ENCODE assay signal across 8 cellular contexts in the genomic region with DNA sequence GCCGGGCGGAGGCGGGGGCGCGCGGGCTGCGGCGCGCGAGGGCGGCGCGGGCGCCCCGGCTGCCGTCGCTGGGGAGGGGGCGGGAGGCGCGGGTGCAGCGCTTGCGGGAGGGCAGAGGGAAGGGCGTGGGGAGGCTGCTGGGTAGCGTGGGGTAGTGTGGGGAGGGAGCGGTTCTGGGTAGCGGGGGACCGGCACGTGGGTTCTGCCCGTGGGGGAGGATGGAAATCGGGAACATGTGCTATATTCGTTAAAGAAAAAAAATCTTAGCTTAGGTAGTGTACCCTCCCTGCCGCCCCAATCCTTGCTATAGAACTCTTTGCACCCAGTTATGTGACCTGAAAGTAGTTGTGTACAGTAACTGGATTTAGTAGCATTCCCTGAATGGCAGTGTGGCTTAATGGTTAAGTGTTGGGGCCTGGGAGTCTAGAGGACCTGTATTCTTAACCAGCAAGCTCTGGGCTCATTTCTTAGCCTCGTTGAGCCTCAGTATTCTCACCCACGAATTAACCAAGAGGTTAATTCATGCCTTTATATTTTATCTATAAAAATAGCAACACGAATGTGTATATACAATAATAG. TPM values are rescaled to one million over a fixed set of nuclear protein-coding genes. Genes with fewer than 3 reads are reported as not detected.
DNase-seq lines count a peak whose midpoint lies in the region; ATAC-seq, FAIRE-seq and TF ChIP-seq lines count a peak whose summit lies in the region.

No MANE protein-coding gene starts in this region.

- WGBS in stomach, 5 donors = 1 to 3% (median 2%) methylated on average over 17 to 35 of the region's 35 CpGs

- H4K20me1 ChIP-seq in endothelial cell of umbilical vein (replicated peaks; ENCODE audit: control insufficient read depth, extremely low read depth, insufficient read depth, low read length) = no peaks in the 10 kb centered on the region

- dilution Hi-C loops in endothelial cell of umbilical vein (cut with MboI; ENCODE audit: extremely low pct_ligation_motif_present, low sequenced_read_pairs) = no loop called here

- H3K9me3 ChIP-seq in endothelial cell of umbilical vein (replicated peaks; ENCODE audit: control insufficient read depth, insufficient read depth, low read length) (no peaks in the 10 kb centered on the region), stomach (no peaks in the 10 kb centered on the region)

- H3K4me3 Mint-ChIP-seq in activated CD4-positive, alpha-beta T cell treated with anti-CD3 and anti-CD28 coated beads, Interleukin-2, amount 10 ng/mL, durations not matched to agents 7 days and 5 days = peak overlapping the region; percentile 87
- peak overlapping the region; percentile 88 for H3K4me3 Mint-ChIP-seq in nephron progenitor cell

- no peaks in the 10 kb centered on the region for H3K9me1 ChIP-seq in endothelial cell of umbilical vein (replicated peaks; ENCODE audit: control insufficient read depth, extremely low read depth, insufficient read depth, low read length)

- H3K27me3 ChIP-seq in GM06990 (replicated peaks; ENCODE audit: control insufficient read depth, insufficient read depth, low read length) (no peaks in the 10 kb centered on the region), endothelial cell of umbilical vein (ENCODE audit: control insufficient read depth in 2 of 2, insufficient read depth in 2 of 2, low read length in 2 of 2) (no peaks in the 10 kb centered on the region), stomach (no peaks in the 10 kb centered on the region)

- H3K4me2 ChIP-seq in endothelial cell of umbilical vein (ENCODE audit: insufficient read depth, low read length) = peak overlapping the region; percentile 88

- intact Hi-C loops in endothelial cell of umbilical vein (cut with micrococcal nuclease) = loop anchor here (5.0 kb wide), 1 partner anchor 135 kb away; a partner anchor contains a TSS
- intact Hi-C loops in stomach (cut with DNase I; ENCODE audit: low total_unique reads) = no loop called here

- TF ChIP-seq CTCF in GM06990 (IDR thresholded peaks at IDR 0.05; ENCODE audit: insufficient read depth, low read length, poor library complexity, severe bottlenecking) = no peak
- no peak for TF ChIP-seq CTCF in endothelial cell of umbilical vein (IDR thresholded peaks at IDR 0.05; ENCODE audit: extremely low read depth in 1 of 2, insufficient read depth in 1 of 2, low read depth in 1 of 2, low read length in 2 of 2)
- TF ChIP-seq CTCF in nephron progenitor cell (IDR thresholded peaks at IDR 0.05) = no peak
- TF ChIP-seq CTCF in stomach (IDR thresholded peaks at IDR 0.05) = no peak

- DNase-seq in GM06990 (ENCODE audit: extremely low read depth, insufficient read length) (peak; percentile 22), endothelial cell of umbilical vein (ENCODE audit: low read depth, low spot score) (peak; percentile 37), nephron progenitor cell (no peak), stomach (no peak), HTR-8/SVneo (ENCODE audit: insufficient read length, low spot score) (no peak)
- peak; percentile 41 for DNase-seq in activated CD4-positive, alpha-beta T cell treated with anti-CD3 and anti-CD28 coated beads, Interleukin-2, amount 10 ng/mL, durations not matched to agents 7 days and 5 days

- TF ChIP-seq EP300 in stomach (IDR thresholded peaks at IDR 0.05) = no peak

- peak overlapping the region; percentile 80 for H3K9ac ChIP-seq in endothelial cell of umbilical vein (replicated peaks; ENCODE audit: extremely low read depth, insufficient read depth, low read length)

- POLR2A ChIA-PET in activated CD4-positive, alpha-beta T cell treated with anti-CD3 and anti-CD28 coated beads, Interleukin-2, amount 10 ng/mL, durations not matched to agents 7 days and 5 days (lab: Charles Lee) = interaction anchor here (0.6 kb wide), 1 partner anchor 16 kb away, joined by 4 read pairs; no protein-coding TSS in a partner anchor
- POLR2A ChIA-PET in endothelial cell of umbilical vein (lab: Charles Lee) = no interaction called here

- H3K27ac Mint-ChIP-seq in activated CD4-positive, alpha-beta T cell treated with anti-CD3 and anti-CD28 coated beads, Interleukin-2, amount 10 ng/mL, durations not matched to agents 7 days and 5 days = peak overlapping the region; percentile 90
- H3K27ac Mint-ChIP-seq in nephron progenitor cell = no peak overlapping the region

- TF ChIP-seq POLR2A in endothelial cell of umbilical vein (IDR thresholded peaks at IDR 0.05; ENCODE audit: low read depth, low read length) (no peak), stomach (IDR thresholded peaks at IDR 0.05) (no peak)

- peak overlapping the region; percentile 81 for H2AFZ ChIP-seq in endothelial cell of umbilical vein (ENCODE audit: low read depth, low read length)

- FAIRE-seq in endothelial cell of umbilical vein (lab: Jason Lieb, UNC) (no peak), HTR-8/SVneo (lab: Jason Lieb, UNC) (no peak)

- peaks cover 8% of the 10 kb centered on the region for H3K36me3 Mint-ChIP-seq in activated CD4-positive, alpha-beta T cell treated with anti-CD3 and anti-CD28 coated beads, Interleukin-2, amount 10 ng/mL, durations not matched to agents 7 days and 5 days (ENCODE audit: low read depth)
- peaks cover 23% of the 10 kb centered on the region for H3K36me3 Mint-ChIP-seq in nephron progenitor cell (ENCODE audit: low read depth)

- H3K27me3 Mint-ChIP-seq in activated CD4-positive, alpha-beta T cell treated with anti-CD3 and anti-CD28 coated beads, Interleukin-2, amount 10 ng/mL, durations not matched to agents 7 days and 5 days = no peaks in the 10 kb centered on the region
- peaks cover 7% of the 10 kb centered on the region for H3K27me3 Mint-ChIP-seq in nephron progenitor cell (ENCODE audit: low read depth, poor library complexity)

- peaks cover 3% of the 10 kb centered on the region for H3K36me3 ChIP-seq in GM06990 (ENCODE audit: control insufficient read depth, insufficient read depth, low read length)
- H3K36me3 ChIP-seq in endothelial cell of umbilical vein (ENCODE audit: control insufficient read depth in 2 of 2, extremely low read depth in 1 of 2, insufficient read depth in 2 of 2, low read length in 2 of 2) = no peaks in the 10 kb centered on the region
- H3K36me3 ChIP-seq in stomach = no peaks in the 10 kb centered on the region

- peaks cover 37% of the 10 kb centered on the region for H3K4me1 Mint-ChIP-seq in activated CD4-positive, alpha-beta T cell treated with anti-CD3 and anti-CD28 coated beads, Interleukin-2, amount 10 ng/mL, durations not matched to agents 7 days and 5 days
- H3K4me1 Mint-ChIP-seq in nephron progenitor cell = peaks cover 25% of the 10 kb centered on the region

- no TSS peak for BruUV-seq in endothelial cell of umbilical vein (replicated peaks; lab: Mats Ljungman, UMichigan)

- H3K9me3 Mint-ChIP-seq in activated CD4-positive, alpha-beta T cell treated with anti-CD3 and anti-CD28 coated beads, Interleukin-2, amount 10 ng/mL, durations not matched to agents 7 days and 5 days = no peaks in the 10 kb centered on the region
- no peaks in the 10 kb centered on the region for H3K9me3 Mint-ChIP-seq in nephron progenitor cell

- H3K79me2 ChIP-seq in endothelial cell of umbilical vein (ENCODE audit: control insufficient read depth, insufficient read depth, low read length) = peaks cover 55% of the 10 kb centered on the region

- H3K27ac ChIP-seq in endothelial cell of umbilical vein (ENCODE audit: insufficient read depth, low read depth, low read length) = peak overlapping the region; percentile 69
- peak overlapping the region; percentile 15 to 96 (median 94) for H3K27ac ChIP-seq in stomach

- H3K4me3 ChIP-seq in GM06990 (replicated peaks; ENCODE audit: low read depth, low read length) (peak overlapping the region; percentile 84), endothelial cell of umbilical vein (replicated peaks in 1 of 3; ENCODE audit: insufficient read depth in 1 of 3, low read depth in 1 of 3, low read length in 3 of 3) (peak overlapping the region; percentile 71 to 86 (median 78)), stomach (peak overlapping the region; percentile 77 to 97 (median 89))

- ATAC-seq in HG03520 (IDR thresholded peaks at IDR 0.05; ENCODE audit: unreplicated experiment) (peak; percentile 32), HG02588 (IDR thresholded peaks at IDR 0.05; ENCODE audit: unreplicated experiment) (no peak)

- CTCF ChIA-PET in activated CD4-positive, alpha-beta T cell treated with anti-CD3 and anti-CD28 coated beads, Interleukin-2, amount 10 ng/mL, durations not matched to agents 7 days and 5 days (lab: Charles Lee) = interaction anchor here (1.6 kb wide), 1 partner anchor 9 kb away, joined by 7 read pairs; no protein-coding TSS in a partner anchor
- CTCF ChIA-PET in endothelial cell of umbilical vein (lab: Charles Lee) = no interaction called here

- H3K4me1 ChIP-seq in endothelial cell of umbilical vein (ENCODE audit: control insufficient read depth, extremely low read depth, insufficient read depth, low read length) = peaks cover 25% of the 10 kb centered on the region
- H3K4me1 ChIP-seq in stomach = peaks cover 20 to 54% (median 35%) of the 10 kb centered on the region in 4 donors

RNA-seq across cellular contexts. Expression of a gene that starts 0.6 kb away (rescaled TPM):
- 10 to 100 TPM; 37.6 to 40.4 TPM for total RNA-seq in activated CD4-positive, alpha-beta T cell treated with anti-CD3 and anti-CD28 coated beads, Interleukin-2, amount 10 ng/mL, durations not matched to agents 7 days and 5 days
- total RNA-seq in endothelial cell of umbilical vein (54.8 and 55.3 TPM in 2 replicates), stomach (10 to 100 TPM; 14.0 to 89.7 (median 44.9) TPM)
- polyA plus RNA-seq in endothelial cell of umbilical vein (8.9 and 10.1 TPM in 2 replicates), stomach (10 to 100 TPM; 12.1 to 15.5 (median 15.3) TPM)
- 16.4 and 16.8 TPM in 2 replicates for polyA plus RNA-seq in endothelial cell of umbilical vein (2011; cell fraction: cytosol; rRNA removed)
- 30.4 and 33.1 TPM in 2 replicates for polyA plus RNA-seq in endothelial cell of umbilical vein (2011; cell fraction: nucleus; rRNA removed)
- polyA plus RNA-seq in endothelial cell of umbilical vein (2012) = 46.0 and 53.1 TPM in 2 replicates
- 54.2 and 59.0 TPM in 2 replicates for polyA minus RNA-seq in endothelial cell of umbilical vein
- polyA minus RNA-seq in endothelial cell of umbilical vein (2011; cell fraction: cytosol; rRNA and poly(A)+ RNA removed) = 26.2 TPM
- 33.3 and 38.3 TPM in 2 replicates for polyA minus RNA-seq in endothelial cell of umbilical vein (2011; cell fraction: nucleus; rRNA and poly(A)+ RNA removed)

RNA-seq across cellular contexts. Expression of a gene that starts 48.1 kb away (rescaled TPM):
- total RNA-seq in activated CD4-positive, alpha-beta T cell treated with anti-CD3 and anti-CD28 coated beads, Interleukin-2, amount 10 ng/mL, durations not matched to agents 7 days and 5 days = not detected
- total RNA-seq in endothelial cell of umbilical vein (not detected in 2 replicates), stomach (1 to 10 TPM in 1 of 5 donors, under 1 TPM in 1, not detected in 3; 0.72 to 1.1 TPM)
- polyA plus RNA-seq in endothelial cell of umbilical vein (not detected in 2 replicates), stomach (1 to 10 TPM in 1 of 3 donors, under 1 TPM in 1, not detected in 1; 0.62 to 2.1 TPM)
- polyA plus RNA-seq in endothelial cell of umbilical vein (2011; cell fraction: cytosol; rRNA removed) = not detected in 2 replicates
- polyA plus RNA-seq in endothelial cell of umbilical vein (2011; cell fraction: nucleus; rRNA removed) = not detected in 2 replicates
- polyA plus RNA-seq in endothelial cell of umbilical vein (2012) = 0.07 and 0.27 TPM in 2 replicates
- not detected in 2 replicates for polyA minus RNA-seq in endothelial cell of umbilical vein
- polyA minus RNA-seq in endothelial cell of umbilical vein (2011; cell fraction: cytosol; rRNA and poly(A)+ RNA removed) = not detected
- polyA minus RNA-seq in endothelial cell of umbilical vein (2011; cell fraction: nucleus; rRNA and poly(A)+ RNA removed) = not detected in 2 replicates

Comparison
In these comparisons a context has a peak if more than half of its experiments do, and no peak if none do; other contexts are left out.
1. DNase-seq: peak in GM06990 (single experiment), activated CD4-positive, alpha-beta T cell treated with anti-CD3 and anti-CD28 coated beads, Interleukin-2, amount 10 ng/mL, durations not matched to agents 7 days and 5 days (single experiment) and endothelial cell of umbilical vein (single experiment); none in nephron progenitor cell (single experiment), stomach (single experiment) and HTR-8/SVneo (single experiment).
2. Peak in every context shown above with its lines, with median percentiles within 50 percentile points of each other: H3K4me3 ChIP-seq.